8 cellular contexts compared by ENCODE assay signal in the genomic region with DNA sequence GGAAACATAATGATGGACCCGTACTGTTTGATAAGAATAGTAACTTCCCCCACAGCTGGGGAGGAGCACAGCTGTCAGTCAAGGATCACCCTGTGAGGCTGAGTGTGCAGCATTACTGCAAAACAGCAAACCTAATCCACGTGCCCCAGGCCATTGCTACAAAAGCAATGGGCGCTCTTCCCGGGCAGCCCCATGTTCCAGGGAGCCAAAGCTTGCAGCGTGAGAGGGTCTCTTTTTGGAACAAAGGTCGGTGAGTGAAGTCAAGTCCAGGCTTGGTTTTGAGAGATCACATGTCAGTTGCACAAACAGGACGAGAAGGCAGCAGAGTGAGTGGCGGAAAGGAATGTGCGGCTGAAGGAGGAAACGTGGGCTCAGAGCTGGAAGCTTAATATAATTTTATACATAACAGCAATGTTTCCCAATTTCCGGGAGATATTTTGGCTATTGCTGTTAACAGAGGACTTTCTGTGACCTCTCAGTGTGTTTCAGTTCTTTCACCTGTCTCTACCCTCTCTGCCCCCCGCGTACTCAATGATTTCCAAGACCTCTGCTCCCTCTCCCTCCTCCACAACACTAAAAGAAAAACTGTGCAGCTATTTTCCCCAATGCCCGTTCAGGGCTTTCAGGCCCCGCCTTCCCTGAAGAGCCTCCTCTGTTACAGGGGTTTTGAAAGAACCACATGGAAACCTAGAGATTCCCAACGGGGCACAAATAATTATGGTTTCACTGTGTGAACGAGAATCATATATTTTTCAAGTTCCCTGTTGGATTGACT.
DNase-seq lines count a peak whose midpoint lies in the region; ATAC-seq, FAIRE-seq and TF ChIP-seq lines count a peak whose summit lies in the region.

No MANE protein-coding gene starts in this region.

- no peaks in the 10 kb centered on the region for H3K9me3 Mint-ChIP-seq in stimulated activated naive CD8-positive, alpha-beta T cell treated with anti-CD3 and anti-CD28 coated beads, Interleukin-15, Interleukin-2, amounts not matched to agents 100 ng/mL and 50 ng/mL, for 24 hours
- H3K9me3 Mint-ChIP-seq in activated T-helper 2 cell treated with anti-CD3 and anti-CD28 coated beads, Interferon-gamma antibody, Interleukin-2, Interleukin-4, amounts not matched to agents 10 μg/mL and 5 μg/mL and 100 μg/mL, durations not matched to agents 14 hours and 24 hours and 36 hours = no peaks in the 10 kb centered on the region

- no peak overlapping the region for H3K27ac Mint-ChIP-seq in stimulated activated naive CD8-positive, alpha-beta T cell treated with anti-CD3 and anti-CD28 coated beads, Interleukin-15, Interleukin-2, amounts not matched to agents 100 ng/mL and 50 ng/mL, for 24 hours
- no peak overlapping the region for H3K27ac Mint-ChIP-seq in activated T-helper 2 cell treated with anti-CD3 and anti-CD28 coated beads, Interferon-gamma antibody, Interleukin-2, Interleukin-4, amounts not matched to agents 10 μg/mL and 5 μg/mL and 100 μg/mL, durations not matched to agents 14 hours and 24 hours and 36 hours

- no peak for ATAC-seq in stimulated activated naive CD8-positive, alpha-beta T cell treated with anti-CD3 and anti-CD28 coated beads, Interleukin-15, Interleukin-2, amounts not matched to agents 100 U/mL and 50 U/mL, for 24 hours
- ATAC-seq in left lung (peak; percentile 91), GM19452 (IDR thresholded peaks at IDR 0.05; ENCODE audit: unreplicated experiment) (no peak)

- peaks cover 9 to 16% of the 10 kb centered on the region in 2 donors for H3K4me1 ChIP-seq in left lung

- H3K27me3 ChIP-seq in left lung = no peaks in the 10 kb centered on the region

- no peaks in the 10 kb centered on the region for H3K9me3 ChIP-seq in left lung

- H3K36me3 Mint-ChIP-seq in stimulated activated naive CD8-positive, alpha-beta T cell treated with anti-CD3 and anti-CD28 coated beads, Interleukin-15, Interleukin-2, amounts not matched to agents 100 ng/mL and 50 ng/mL, for 24 hours (ENCODE audit: low read depth) = no peaks in the 10 kb centered on the region
- H3K36me3 Mint-ChIP-seq in activated T-helper 2 cell treated with anti-CD3 and anti-CD28 coated beads, Interferon-gamma antibody, Interleukin-2, Interleukin-4, amounts not matched to agents 10 μg/mL and 5 μg/mL and 100 μg/mL, durations not matched to agents 14 hours and 24 hours and 36 hours (ENCODE audit: low read depth) = no peaks in the 10 kb centered on the region

- DNase-seq in stimulated activated naive CD8-positive, alpha-beta T cell treated with anti-CD3 and anti-CD28 coated beads, Interleukin-15, Interleukin-2, amounts not matched to agents 100 U/mL and 50 U/mL, for 24 hours = no peak
- DNase-seq in activated T-helper 2 cell treated with anti-CD3 and anti-CD28 coated beads, Interferon-gamma antibody, Interleukin-2, Interleukin-4, amounts not matched to agents 10 μg/mL and 5 μg/mL and 100 μg/mL, durations not matched to agents 14 hours and 24 hours and 36 hours (ENCODE audit: low spot score) = no peak
- no peak for DNase-seq in left lung
- no peak for DNase-seq in NCI-H2227 (lab: John Stamatoyannopoulos, UW; ENCODE audit: unreplicated experiment)
- no peak for DNase-seq in D721Med (ENCODE audit: insufficient read length, low spot score)
- DNase-seq in activated CD4-positive, alpha-beta T cell treated with anti-CD3 and anti-CD28 coated beads for 48 hours = no peak

- TF ChIP-seq CTCF in left lung (IDR thresholded peaks at IDR 0.05) (no peak), D721Med (IDR thresholded peaks at IDR 0.05; ENCODE audit: insufficient read depth, missing control alignments) (no peak)

- H3K4me3 ChIP-seq in left lung = no peak overlapping the region

- intact Hi-C loops in activated T-helper 2 cell treated with anti-CD3 and anti-CD28 coated beads, Interferon-gamma antibody, Interleukin-2, Interleukin-4, amounts not matched to agents 10 μg/mL and 5 μg/mL and 100 μg/mL, durations not matched to agents 14 hours and 24 hours and 36 hours (cut with micrococcal nuclease) = no loop called here
- intact Hi-C loops in left lung (cut with DNase I) = no loop called here

- no peak for FAIRE-seq in D721Med (lab: Jason Lieb, UNC)

- no peaks in the 10 kb centered on the region for H3K36me3 ChIP-seq in left lung

- H3K27ac ChIP-seq in left lung = peak overlapping the region in 1 of 2 donors; percentile 69

- H3K4me3 Mint-ChIP-seq in stimulated activated naive CD8-positive, alpha-beta T cell treated with anti-CD3 and anti-CD28 coated beads, Interleukin-15, Interleukin-2, amounts not matched to agents 100 ng/mL and 50 ng/mL, for 24 hours = peak overlapping the region; percentile 6
- H3K4me3 Mint-ChIP-seq in activated T-helper 2 cell treated with anti-CD3 and anti-CD28 coated beads, Interferon-gamma antibody, Interleukin-2, Interleukin-4, amounts not matched to agents 10 μg/mL and 5 μg/mL and 100 μg/mL, durations not matched to agents 14 hours and 24 hours and 36 hours (ENCODE audit: low read depth) = peak overlapping the region; percentile 38

- peaks cover 13% of the 10 kb centered on the region for H3K4me1 Mint-ChIP-seq in stimulated activated naive CD8-positive, alpha-beta T cell treated with anti-CD3 and anti-CD28 coated beads, Interleukin-15, Interleukin-2, amounts not matched to agents 100 ng/mL and 50 ng/mL, for 24 hours (ENCODE audit: low read depth)
- H3K4me1 Mint-ChIP-seq in activated T-helper 2 cell treated with anti-CD3 and anti-CD28 coated beads, Interferon-gamma antibody, Interleukin-2, Interleukin-4, amounts not matched to agents 10 μg/mL and 5 μg/mL and 100 μg/mL, durations not matched to agents 14 hours and 24 hours and 36 hours (ENCODE audit: low read depth) = peaks cover 17% of the 10 kb centered on the region

- H3K27me3 Mint-ChIP-seq in stimulated activated naive CD8-positive, alpha-beta T cell treated with anti-CD3 and anti-CD28 coated beads, Interleukin-15, Interleukin-2, amounts not matched to agents 100 ng/mL and 50 ng/mL, for 24 hours = peaks cover 29% of the 10 kb centered on the region
- H3K27me3 Mint-ChIP-seq in activated T-helper 2 cell treated with anti-CD3 and anti-CD28 coated beads, Interferon-gamma antibody, Interleukin-2, Interleukin-4, amounts not matched to agents 10 μg/mL and 5 μg/mL and 100 μg/mL, durations not matched to agents 14 hours and 24 hours and 36 hours (ENCODE audit: low read depth) = peaks cover 21% of the 10 kb centered on the region
